In genomic region chrX:115719171-115719570, GRCh38 we compare ENCODE assay signal across 21 cellular contexts.
DNase-seq lines count a peak whose midpoint lies in the region; ATAC-seq, FAIRE-seq and TF ChIP-seq lines count a peak whose summit lies in the region.
"Had no signal": no experiment of that assay in that cellular context is flagged by ENCODE, and none has a peak within 500 bp of the region (broad histone marks: within the 10 kb centered on the region; RNA-seq: fewer than 3 reads in every experiment).

No MANE protein-coding gene starts in this region.

- H3K4me2 ChIP-seq in HepG2 (ENCODE audit: low read depth, low read length), result peak overlapping the region; percentile 18; the same call in 1 of the 2 replicates

- intact Hi-C loops in HepG2 (cut with micrococcal nuclease; ENCODE audit: unreplicated experiment), result no loop called here
- intact Hi-C loops in right lobe of liver (cut with DNase I), result no loop called here
- intact Hi-C loops in testis (cut with DNase I; ENCODE audit: low total_unique reads), result no loop called here

- DNase-seq in HepG2 (ENCODE audit: low spot score), result no peak
- DNase-seq in right lobe of liver, result no peak
- peak; percentile 88 for DNase-seq in NCI-H2227 treated with DMSO at 0.1 percent for 48 hours (lab: John Stamatoyannopoulos, UW)
- peak; percentile 30 for DNase-seq in NCI-H774 (lab: John Stamatoyannopoulos, UW)
- peak; percentile 13 for DNase-seq in testis
- no peak for DNase-seq in A172 (ENCODE audit: low spot score)
- no peak for DNase-seq in SW 1271 (lab: John Stamatoyannopoulos, UW)
- no peak for DNase-seq in stimulated activated CD4-positive, alpha-beta T cell treated with anti-CD3 and anti-CD28 coated beads, Interleukin-2, amount 100 ng/mL, for 24 hours
- DNase-seq: CD8-positive, alpha-beta memory T cell; DMS53; GF-D8; H7; KG1; NCI-H187 treated with DMSO at 0.1 percent for 48 hours; NCI-H446; NCI-H69; OCI-M1; SJCRH30 had no signal

- TF ChIP-seq EP300 in HepG2 (IDR thresholded peaks at IDR 0.05; ENCODE audit: low read depth in 2 of 2, low read length in 2 of 2) (no peak), HepG2 (CRISPR knock-in tag; IDR thresholded peaks at IDR 0.05; ENCODE audit: borderline replicate concordance) (no peak)

- 26% methylated on average over 4 of the region's 23 CpGs for WGBS in HepG2 (ENCODE audit: low lambda C conversion rate)
- 48% methylated on average over 21 of the region's 23 CpGs for WGBS in right lobe of liver (ENCODE audit: insufficient coverage, low coverage, low lambda C conversion rate, missing lambda C conversion rate)
- WGBS in testis, 2 donors, result 63 to 85% methylated on average over 19 to 23 of the region's 23 CpGs

- no peaks in the 10 kb centered on the region for H3K79me2 ChIP-seq in HepG2 (ENCODE audit: insufficient read depth, low read length)

- H3K9ac ChIP-seq in HepG2 (ENCODE audit: insufficient read depth, low read depth, low read length), result no peak overlapping the region

- H3K27me3 ChIP-seq in HepG2 (ENCODE audit: control insufficient read depth in 1 of 2, insufficient read depth in 2 of 2, low read length in 2 of 2), result no peaks in the 10 kb centered on the region
- peaks cover 4 to 5% of the 10 kb centered on the region in 2 donors for H3K27me3 ChIP-seq in right lobe of liver
- H3K27me3 ChIP-seq in testis, result no peaks in the 10 kb centered on the region
- H3K27me3 ChIP-seq: SJCRH30 had no signal

- no peaks in the 10 kb centered on the region for H4K20me1 ChIP-seq in HepG2 (ENCODE audit: insufficient read depth, low read length)

- CTCF ChIA-PET in HepG2 (lab: Yijun Ruan, JAX; ENCODE audit: low intra/inter-chr PET ratio, low total read pairs), result no interaction called here

- H3K4me1 ChIP-seq in HepG2 (ENCODE audit: insufficient read depth, low read length), result no peaks in the 10 kb centered on the region
- H3K4me1 ChIP-seq in right lobe of liver, result no peaks in the 10 kb centered on the region
- no peaks in the 10 kb centered on the region for H3K4me1 ChIP-seq in testis
- H3K4me1 ChIP-seq: SJCRH30 had no signal

- no peak overlapping the region for H3K27ac ChIP-seq in HepG2 (ENCODE audit: extremely low read length, insufficient read depth, low read length)
- H3K27ac ChIP-seq in right lobe of liver, result no peak overlapping the region
- H3K27ac ChIP-seq in testis, result no peak overlapping the region
- H3K27ac ChIP-seq: C4-2B, SJCRH30 had no signal

- H3K4me3 ChIP-seq in HepG2 (replicated peaks in 1 of 3; ENCODE audit: insufficient read depth in 1 of 3, low read depth in 2 of 3, low read length in 3 of 3) (no peak overlapping the region), right lobe of liver (no peak overlapping the region), testis (no peak overlapping the region)
- H3K4me3 ChIP-seq: SJCRH30 had no signal

- POLR2A ChIA-PET in HepG2 (lab: Yijun Ruan, JAX), result no interaction called here

- TF ChIP-seq RAD21 in HepG2 (CRISPR knock-in tag; IDR thresholded peaks at IDR 0.05), result no peak

- BruUV-seq in HepG2 (replicated peaks; lab: Mats Ljungman, UMichigan), result no TSS peak

- TF ChIP-seq POLR2A in HepG2 (IDR thresholded peaks at IDR 0.05; ENCODE audit: insufficient read depth in 1 of 2, low read depth in 2 of 2, low read length in 2 of 2) (no peak), right lobe of liver (IDR thresholded peaks at IDR 0.05) (no peak), testis (IDR thresholded peaks at IDR 0.05) (no peak)

- in situ Hi-C loops in HepG2 (cut with HindIII; ENCODE audit: extremely low pct_ligation_motif_present, low pct_unique_long_range_greater_than_20kb), result no loop called here

- FAIRE-seq in HepG2 (lab: Jason Lieb, UNC), result no peak
- FAIRE-seq: A204.1, RCC 7860 had no signal

- TF ChIP-seq CTCF in HepG2 (CRISPR knock-in tag; IDR thresholded peaks at IDR 0.05) (no peak), right lobe of liver (IDR thresholded peaks at IDR 0.05) (no peak), testis (IDR thresholded peaks at IDR 0.05) (no peak)

- H3K9me3 ChIP-seq in HepG2 (ENCODE audit: low read length) (no peaks in the 10 kb centered on the region), right lobe of liver (no peaks in the 10 kb centered on the region), testis (no peaks in the 10 kb centered on the region)
- H3K9me3 ChIP-seq: SJCRH30 had no signal

- ATAC-seq in HepG2, result no peak
- no peak for ATAC-seq in right lobe of liver

- H3K36me3 ChIP-seq in HepG2 (replicated peaks in 1 of 2; ENCODE audit: control insufficient read depth in 1 of 2, insufficient read depth in 2 of 2, low read length in 2 of 2) (no peaks in the 10 kb centered on the region), right lobe of liver (no peaks in the 10 kb centered on the region), testis (ENCODE audit: low read depth, missing control alignments) (no peaks in the 10 kb centered on the region)
- H3K36me3 ChIP-seq: SJCRH30 had no signal

- no peak overlapping the region for H2AFZ ChIP-seq in HepG2 (ENCODE audit: low read length)

TF ChIP-seq in HepG2, 621 proteins besides CTCF, POLR2A, EP300 and RAD21:
- TF ChIP-seq SNAI1 (CRISPR knock-in tag; IDR thresholded peaks at IDR 0.05; ENCODE audit: borderline replicate concordance) (no peak), CHD4 (IDR thresholded peaks at IDR 0.05; ENCODE audit: borderline replicate concordance, low read length) (no peak), HHEX (CRISPR knock-in tag; IDR thresholded peaks at IDR 0.05) (no peak), ZBTB14 (CRISPR knock-in tag; IDR thresholded peaks at IDR 0.05) (peak; percentile 81), TOPORS (CRISPR knock-in tag; IDR thresholded peaks at IDR 0.05) (no peak)
- TF ChIP-seq, protein P1, sequence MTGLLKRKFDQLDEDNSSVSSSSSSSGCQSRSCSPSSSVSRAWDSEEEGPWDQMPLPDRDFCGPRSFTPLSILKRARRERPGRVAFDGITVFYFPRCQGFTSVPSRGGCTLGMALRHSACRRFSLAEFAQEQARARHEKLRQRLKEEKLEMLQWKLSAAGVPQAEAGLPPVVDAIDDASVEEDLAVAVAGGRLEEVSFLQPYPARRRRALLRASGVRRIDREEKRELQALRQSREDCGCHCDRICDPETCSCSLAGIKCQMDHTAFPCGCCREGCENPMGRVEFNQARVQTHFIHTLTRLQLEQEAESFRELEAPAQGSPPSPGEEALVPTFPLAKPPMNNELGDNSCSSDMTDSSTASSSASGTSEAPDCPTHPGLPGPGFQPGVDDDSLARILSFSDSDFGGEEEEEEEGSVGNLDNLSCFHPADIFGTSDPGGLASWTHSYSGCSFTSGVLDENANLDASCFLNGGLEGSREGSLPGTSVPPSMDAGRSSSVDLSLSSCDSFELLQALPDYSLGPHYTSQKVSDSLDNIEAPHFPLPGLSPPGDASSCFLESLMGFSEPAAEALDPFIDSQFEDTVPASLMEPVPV (CRISPR knock-in tag; IDR thresholded peaks at IDR 0.05), result no peak

Comparison
In these comparisons a context has a peak if more than half of its experiments do, and no peak if none do; other contexts are left out.
1. DNase-seq: peak in NCI-H2227 treated with DMSO at 0.1 percent for 48 hours (single experiment), NCI-H774 (single experiment) and testis (single experiment); none in HepG2 (single experiment), right lobe of liver (0 of 3), A172 (single experiment), SW 1271 (0 of 2) and stimulated activated CD4-positive, alpha-beta T cell treated with anti-CD3 and anti-CD28 coated beads, Interleukin-2, amount 100 ng/mL, for 24 hours (0 of 2).